1 cellular context compared by ENCODE assay signal in the genomic region with DNA sequence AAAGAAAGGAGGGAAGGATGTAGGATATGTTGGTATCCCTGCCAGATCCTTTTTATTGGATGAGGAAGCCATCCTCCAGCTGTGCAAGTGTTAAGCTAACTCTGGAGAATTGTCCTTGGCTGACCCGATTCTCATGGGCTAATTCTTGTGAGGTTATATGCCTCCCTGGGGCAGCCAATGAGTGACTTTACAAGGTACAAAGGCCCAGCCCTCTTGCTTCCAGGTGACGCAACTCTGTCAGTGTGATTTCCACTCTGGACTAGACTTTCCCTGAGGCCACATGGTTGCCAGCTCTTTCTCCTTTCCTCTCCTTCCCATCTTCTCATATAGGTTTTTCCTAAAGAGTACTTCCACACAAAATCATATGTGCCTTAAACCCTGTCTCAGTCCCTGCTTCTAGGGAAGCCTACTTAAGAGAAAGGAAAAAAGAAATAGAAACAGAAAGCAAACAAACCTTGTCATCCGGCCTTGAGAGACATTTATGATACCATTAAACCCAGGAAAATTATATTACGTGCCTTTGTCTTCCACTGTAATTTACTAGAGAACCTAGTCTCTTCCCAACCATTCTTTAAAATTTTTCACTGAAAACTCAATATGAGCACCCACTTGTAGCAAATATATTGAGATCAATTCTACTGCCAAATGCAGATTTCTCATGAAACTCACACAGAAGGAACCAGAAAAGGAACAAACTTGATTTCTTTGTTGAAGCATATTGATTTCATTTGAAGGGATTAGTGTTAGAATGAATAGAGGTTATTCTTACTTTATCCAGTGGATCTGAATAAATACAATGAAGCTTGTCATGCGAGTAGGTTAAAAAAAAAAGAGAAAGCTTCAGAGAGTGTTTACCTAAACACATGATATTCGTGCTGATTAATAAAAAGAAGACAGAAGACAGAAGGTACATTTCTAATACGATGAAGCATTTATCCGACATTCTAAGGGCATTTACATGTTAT.
TF ChIP-seq lines count a peak whose summit lies in the region.

No MANE protein-coding gene starts in this region.

TF ChIP-seq in GM23338, 12 proteins besides CTCF, POLR2A, EP300 and RAD21:
- no peak for TF ChIP-seq EZH2 (IDR thresholded peaks at IDR 0.05; ENCODE audit: low read depth, unreplicated experiment)
- no peak for TF ChIP-seq STAT1 (IDR thresholded peaks at IDR 0.05; ENCODE audit: unreplicated experiment)
- TF ChIP-seq ZNF331 (CRISPR knock-in tag; IDR thresholded peaks at IDR 0.05; ENCODE audit: low read depth) = no peak
- TF ChIP-seq EZH2phosphoT487 (IDR thresholded peaks at IDR 0.05; ENCODE audit: unreplicated experiment) = no peak
- no peak for TF ChIP-seq NANOG (IDR thresholded peaks at IDR 0.05; ENCODE audit: borderline replicate concordance)
- no peak for TF ChIP-seq REST (IDR thresholded peaks at IDR 0.05; ENCODE audit: unreplicated experiment)
- TF ChIP-seq CREB1 (CRISPR knock-in tag; IDR thresholded peaks at IDR 0.05; ENCODE audit: low read depth) = no peak
- TF ChIP-seq ZNF462 (CRISPR knock-in tag; IDR thresholded peaks at IDR 0.05) = no peak
- TF ChIP-seq ZNF114 (CRISPR knock-in tag; IDR thresholded peaks at IDR 0.05) = no peak
- TF ChIP-seq, protein P1, sequence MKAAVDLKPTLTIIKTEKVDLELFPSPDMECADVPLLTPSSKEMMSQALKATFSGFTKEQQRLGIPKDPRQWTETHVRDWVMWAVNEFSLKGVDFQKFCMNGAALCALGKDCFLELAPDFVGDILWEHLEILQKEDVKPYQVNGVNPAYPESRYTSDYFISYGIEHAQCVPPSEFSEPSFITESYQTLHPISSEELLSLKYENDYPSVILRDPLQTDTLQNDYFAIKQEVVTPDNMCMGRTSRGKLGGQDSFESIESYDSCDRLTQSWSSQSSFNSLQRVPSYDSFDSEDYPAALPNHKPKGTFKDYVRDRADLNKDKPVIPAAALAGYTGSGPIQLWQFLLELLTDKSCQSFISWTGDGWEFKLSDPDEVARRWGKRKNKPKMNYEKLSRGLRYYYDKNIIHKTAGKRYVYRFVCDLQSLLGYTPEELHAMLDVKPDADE (IDR thresholded peaks at IDR 0.05) = no peak
